8 cellular contexts compared by ENCODE assay signal in the genomic region with DNA sequence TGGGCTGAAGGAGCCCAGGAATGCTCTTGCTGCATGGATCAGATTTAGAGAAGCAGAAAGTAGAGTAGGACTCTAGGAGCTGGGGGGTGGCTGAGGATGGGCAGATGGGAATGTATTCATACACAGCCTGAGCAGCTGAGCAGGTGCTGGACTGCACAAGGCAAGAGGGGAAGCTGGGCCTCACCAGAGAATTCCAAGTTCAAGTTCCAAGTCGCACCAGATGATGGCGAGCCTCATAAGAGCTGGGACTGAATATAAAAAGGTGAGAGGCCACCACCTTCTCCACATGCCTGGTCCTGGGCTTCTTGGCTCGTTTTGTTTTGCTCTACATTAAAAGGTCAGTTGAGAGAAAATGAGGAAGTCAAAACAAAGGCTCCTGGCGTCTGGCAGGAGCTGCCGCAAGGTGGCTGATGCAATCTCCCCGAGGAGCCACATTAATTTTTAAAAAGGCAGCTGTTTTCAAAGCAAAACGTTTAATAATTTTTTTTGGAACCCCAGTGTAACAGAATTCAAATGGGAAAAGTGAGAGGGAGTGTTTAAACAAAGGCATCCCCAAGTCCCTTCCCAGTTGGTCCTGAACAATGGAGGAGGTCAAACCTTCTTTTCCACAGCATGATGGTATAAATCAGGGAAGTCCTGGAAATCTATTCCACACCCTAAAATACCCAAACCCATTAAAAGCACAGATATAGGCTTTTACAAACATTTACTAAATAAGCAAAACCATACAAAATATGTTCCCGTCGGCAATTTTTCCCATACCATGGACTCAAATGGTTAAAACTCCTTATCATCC. TPM values are rescaled to one million over a fixed set of nuclear protein-coding genes. Genes with fewer than 3 reads are reported as not detected.
DNase-seq lines count a peak whose midpoint lies in the region; ATAC-seq and TF ChIP-seq lines count a peak whose summit lies in the region.

No MANE protein-coding gene starts in this region.

- POLR2A ChIA-PET in naive thymus-derived CD8-positive, alpha-beta T cell (lab: Charles Lee): interaction anchor here (0.6 to 5.7 kb wide), 5 partner anchors 8 to 163 kb away, joined by 3 to 45 read pairs (median 4); a partner anchor contains a TSS

- H3K4me3 Mint-ChIP-seq in naive thymus-derived CD8-positive, alpha-beta T cell: peak overlapping the region in 3 of 10 donors; percentile 7 to 31 (median 30)
- H3K4me3 Mint-ChIP-seq in activated T-cell treated with anti-CD3 and anti-CD28 coated beads, Interleukin-2, amount 50 U/mL, for 4 hours: no peak overlapping the region

- peaks cover 16 to 58% (median 56%) of the 10 kb centered on the region in 3 donors for H3K36me3 Mint-ChIP-seq in naive thymus-derived CD8-positive, alpha-beta T cell
- H3K36me3 Mint-ChIP-seq in activated T-cell treated with anti-CD3 and anti-CD28 coated beads, Interleukin-2, amount 50 U/mL, for 4 hours (ENCODE audit: insufficient read depth): peaks cover 72% of the 10 kb centered on the region

- peak; percentile 73 for DNase-seq in DMS 273 (lab: John Stamatoyannopoulos, UW; ENCODE audit: unreplicated experiment)
- DNase-seq in LHCN-M2 (ENCODE audit: low read depth): peak; percentile 58
- DNase-seq in cardiac fibroblast (ENCODE audit: low read depth in 2 of 2): peak in 1 of 2 donors; percentile 24
- no peak for DNase-seq in naive thymus-derived CD8-positive, alpha-beta T cell
- DNase-seq in COR-L47 (lab: John Stamatoyannopoulos, UW): no peak
- DNase-seq in NCI-H82 (lab: John Stamatoyannopoulos, UW): no peak
- DNase-seq in activated T-cell treated with anti-CD3 and anti-CD28 coated beads, Interleukin-2, amount 50 U/mL, for 4 hours: no peak

- peaks cover 5 to 22% (median 14%) of the 10 kb centered on the region in 9 donors for H3K9me3 Mint-ChIP-seq in naive thymus-derived CD8-positive, alpha-beta T cell
- H3K9me3 Mint-ChIP-seq in activated T-cell treated with anti-CD3 and anti-CD28 coated beads, Interleukin-2, amount 50 U/mL, for 4 hours: peaks cover 15% of the 10 kb centered on the region

- no peaks in the 10 kb centered on the region for H3K27me3 Mint-ChIP-seq in naive thymus-derived CD8-positive, alpha-beta T cell
- no peaks in the 10 kb centered on the region for H3K27me3 Mint-ChIP-seq in activated T-cell treated with anti-CD3 and anti-CD28 coated beads, Interleukin-2, amount 50 U/mL, for 4 hours (ENCODE audit: low read depth)

- peaks cover 33 to 80% (median 76%) of the 10 kb centered on the region in 4 donors for H3K4me1 Mint-ChIP-seq in naive thymus-derived CD8-positive, alpha-beta T cell
- H3K4me1 Mint-ChIP-seq in activated T-cell treated with anti-CD3 and anti-CD28 coated beads, Interleukin-2, amount 50 U/mL, for 4 hours (ENCODE audit: low read depth): peaks cover 53% of the 10 kb centered on the region

- H3K27ac Mint-ChIP-seq in naive thymus-derived CD8-positive, alpha-beta T cell: peak overlapping the region; percentile 55 to 87 (median 78)

- no peak for ATAC-seq in naive thymus-derived CD8-positive, alpha-beta T cell
- ATAC-seq in GM19035 (IDR thresholded peaks at IDR 0.05; ENCODE audit: unreplicated experiment): no peak
- no peak for ATAC-seq in activated T-cell treated with anti-CD3 and anti-CD28 coated beads, Interleukin-2, amount 50 U/mL, for 4 hours

- TF ChIP-seq CTCF in cardiac fibroblast (IDR thresholded peaks at IDR 0.05; ENCODE audit: low read depth, low read length): peak; percentile 5

- no peak overlapping the region for H3K4me3 ChIP-seq in cardiac fibroblast (replicated peaks in 1 of 2; ENCODE audit: low read depth in 2 of 2, low read length in 2 of 2)

RNA-seq across cellular contexts. Expression of a gene that starts 9.5 kb away (rescaled TPM):
- 74.4 and 79.0 TPM in 2 replicates for total RNA-seq in LHCN-M2 (2014; rRNA removed)
- polyA plus RNA-seq in LHCN-M2 (2012): 35.2 TPM
- total RNA-seq in naive thymus-derived CD8-positive, alpha-beta T cell: 10 to 100 TPM; 51.1 to 54.8 TPM
- 10 to 100 TPM; 55.5 to 70.1 (median 59.5) TPM for polyA plus RNA-seq in naive thymus-derived CD8-positive, alpha-beta T cell
- total RNA-seq in activated T-cell treated with anti-CD3 and anti-CD28 coated beads, Interleukin-2, amount 50 U/mL, for 4 hours: 10 to 100 TPM; 58.7 to 59.4 (median 59.3) TPM

RNA-seq across cellular contexts. Expression of a gene that starts 13.2 kb away (rescaled TPM):
- total RNA-seq in LHCN-M2 (2014; rRNA removed): 3.4 and 5.0 TPM in 2 replicates
- 9.1 TPM for polyA plus RNA-seq in LHCN-M2 (2012)
- 10 to 100 TPM; 27.1 to 29.0 TPM for total RNA-seq in naive thymus-derived CD8-positive, alpha-beta T cell
- polyA plus RNA-seq in naive thymus-derived CD8-positive, alpha-beta T cell: 10 to 100 TPM; 13.9 to 36.9 (median 20.2) TPM
- total RNA-seq in activated T-cell treated with anti-CD3 and anti-CD28 coated beads, Interleukin-2, amount 50 U/mL, for 4 hours: 1 to 10 TPM; 4.2 to 6.6 (median 6.4) TPM

RNA-seq across cellular contexts. Expression of a gene that starts 50.3 kb away (rescaled TPM):
- total RNA-seq in LHCN-M2 (2014; rRNA removed): 6.4 and 6.9 TPM in 2 replicates
- polyA plus RNA-seq in LHCN-M2 (2012): 4.7 TPM
- total RNA-seq in naive thymus-derived CD8-positive, alpha-beta T cell: 10 to 100 TPM; 38.9 to 39.0 TPM
- polyA plus RNA-seq in naive thymus-derived CD8-positive, alpha-beta T cell: 1 to 10 TPM; 3.3 to 7.2 (median 5.9) TPM
- total RNA-seq in activated T-cell treated with anti-CD3 and anti-CD28 coated beads, Interleukin-2, amount 50 U/mL, for 4 hours: 10 to 100 TPM; 17.9 to 20.1 (median 19.7) TPM

Comparison
In these comparisons a context has a peak if more than half of its experiments do, and no peak if none do; other contexts are left out.
1. DNase-seq: peak in DMS 273 (single experiment) and LHCN-M2 (single experiment); none in naive thymus-derived CD8-positive, alpha-beta T cell (0 of 10), COR-L47 (single experiment), NCI-H82 (single experiment) and activated T-cell treated with anti-CD3 and anti-CD28 coated beads, Interleukin-2, amount 50 U/mL, for 4 hours (single experiment).